Comparison of ENCODE assay signal across 29 cellular contexts in the genomic region with DNA sequence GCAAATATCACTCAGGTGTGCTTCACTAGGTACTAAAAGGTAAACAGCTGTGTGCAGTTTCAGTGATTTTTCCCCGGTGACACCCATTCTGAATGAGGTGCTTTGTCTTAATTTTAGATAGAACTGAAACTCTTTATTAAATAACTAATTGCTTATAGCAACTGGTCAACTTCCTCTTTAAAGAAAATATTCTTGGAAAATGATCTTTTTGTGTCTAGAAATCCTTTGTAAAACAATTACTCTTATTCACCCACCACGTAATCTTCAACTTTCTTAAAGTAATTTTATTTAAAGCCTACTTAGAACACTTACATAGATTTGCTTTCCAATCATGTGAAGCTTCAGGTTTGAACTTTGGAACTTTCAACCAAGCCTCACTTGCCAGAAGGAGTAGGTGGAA.
"Had no signal": no experiment of that assay in that cellular context is flagged by ENCODE, and none has a peak within 500 bp of the region (broad histone marks: within the 10 kb centered on the region; RNA-seq: fewer than 3 reads in every experiment).

No MANE protein-coding gene starts in this region.

- H3K27me3 ChIP-seq: heart right ventricle, pancreas, right atrium auricular region, tibial nerve, upper lobe of left lung had no signal

- H3K4me3 ChIP-seq: coronary artery, esophagus squamous epithelium, heart right ventricle, lower lobe of right lung, pancreas, right atrium auricular region, skin epidermis, spleen, thoracic aorta, tibial nerve, upper lobe of left lung had no signal

- H3K9me3 ChIP-seq: esophagus squamous epithelium, heart right ventricle, lower lobe of right lung, pancreas, right atrium auricular region, spleen, thoracic aorta, tibial nerve, upper lobe of left lung had no signal

- H3K36me3 ChIP-seq: esophagus squamous epithelium, heart right ventricle, lower lobe of right lung, pancreas, right atrium auricular region, spleen, thoracic aorta, tibial nerve, upper lobe of left lung had no signal

- H3K27ac ChIP-seq: coronary artery, esophagus squamous epithelium, lower lobe of right lung, pancreas, right atrium auricular region, skin epidermis, spleen, thoracic aorta, tibial nerve, upper lobe of left lung had no signal

- FAIRE-seq: endometrium, pancreas, urothelium cell line had no signal

- DNase-seq: dermis blood vessel endothelial cell; effector memory CD4-positive, alpha-beta T cell; erythroblast; esophagus squamous epithelium; foreskin melanocyte; glutamatergic neuron; heart right ventricle; hypothalamus; immature natural killer cell; islet precursor cell; kidney glomerular epithelial cell; left colon; left ventricle myocardium superior; lower lobe of right lung; natural killer cell; occipital lobe; pancreas; spleen; stimulated activated CD4-positive, alpha-beta T cell treated with anti-CD3 and anti-CD28 coated beads, Interleukin-4, amount 100 ng/mL, for 4 hours; stimulated activated naive CD8-positive, alpha-beta T cell treated with anti-CD3 and anti-CD28 coated beads, Interleukin-15, Interleukin-2, amounts not matched to agents 100 U/mL and 50 U/mL, for 24 hours; upper lobe of left lung had no signal

- ATAC-seq: left colon; lower lobe of right lung; natural killer cell; pancreas; stimulated activated memory B cell treated with anti-CD40 and anti-IgM and Interleukin-4, amounts not matched to agents 10 μg/mL and 1 μg/mL and 100 μg/mL, for 72 hours; stimulated activated naive CD8-positive, alpha-beta T cell treated with anti-CD3 and anti-CD28 coated beads, Interleukin-15, Interleukin-2, amounts not matched to agents 100 U/mL and 50 U/mL, for 24 hours had no signal
